18 cellular contexts compared by ENCODE assay signal in the genomic region with DNA sequence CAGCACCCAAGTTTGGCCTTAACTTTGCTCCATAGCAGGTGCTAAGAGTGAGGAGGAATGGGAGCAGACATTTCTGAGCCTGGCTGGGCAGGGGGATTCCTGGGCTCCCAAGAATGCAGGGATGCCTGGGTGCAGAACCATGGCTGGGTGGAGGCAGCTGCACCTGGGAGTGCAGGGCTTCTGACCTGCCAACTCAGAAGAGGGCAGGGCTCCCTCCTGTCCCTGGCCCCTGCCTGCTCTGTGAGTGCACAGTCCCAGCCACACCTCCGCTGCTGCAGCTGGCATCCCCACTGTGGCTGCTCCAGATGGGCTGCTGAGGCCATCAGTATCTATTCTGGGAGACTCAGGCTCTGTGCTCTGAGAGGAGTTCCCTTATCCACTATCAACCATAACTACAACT.
DNase-seq lines count a peak whose midpoint lies in the region; ATAC-seq and TF ChIP-seq lines count a peak whose summit lies in the region.
"Had no signal": no experiment of that assay in that cellular context is flagged by ENCODE, and none has a peak within 500 bp of the region (broad histone marks: within the 10 kb centered on the region; RNA-seq: fewer than 3 reads in every experiment).

No MANE protein-coding gene starts in this region.

- no peak overlapping the region for H3K27ac ChIP-seq in aorta (ENCODE audit: low read depth in 1 of 2, low read length in 2 of 2)
- H3K27ac ChIP-seq: BLaER1, C4-2B had no signal

- H3K27me3 Mint-ChIP-seq in glutamatergic neuron (ENCODE audit: unreplicated experiment): no peaks in the 10 kb centered on the region
- no peaks in the 10 kb centered on the region for H3K27me3 Mint-ChIP-seq in stimulated activated memory B cell treated with anti-CD40 and anti-IgM and Interleukin-4, amounts not matched to agents 10 μg/mL and 1 μg/mL and 100 μg/mL, for 72 hours
- H3K27me3 Mint-ChIP-seq: B cell; CD4-positive, CD25-positive, alpha-beta regulatory T cell had no signal

- intact Hi-C loops in aorta (cut with DNase I): no loop called here

- no peaks in the 10 kb centered on the region for H3K36me3 Mint-ChIP-seq in glutamatergic neuron (ENCODE audit: unreplicated experiment)
- no peaks in the 10 kb centered on the region for H3K36me3 Mint-ChIP-seq in stimulated activated memory B cell treated with anti-CD40 and anti-IgM and Interleukin-4, amounts not matched to agents 10 μg/mL and 1 μg/mL and 100 μg/mL, for 72 hours
- H3K36me3 Mint-ChIP-seq: CD8-positive, alpha-beta T cell had no signal

- H3K9me3 ChIP-seq in aorta (ENCODE audit: control insufficient read depth, low read length): no peaks in the 10 kb centered on the region
- H3K9me3 ChIP-seq: Caco-2 had no signal

- no peak overlapping the region for H3K27ac Mint-ChIP-seq in glutamatergic neuron (ENCODE audit: unreplicated experiment)
- H3K27ac Mint-ChIP-seq in stimulated activated memory B cell treated with anti-CD40 and anti-IgM and Interleukin-4, amounts not matched to agents 10 μg/mL and 1 μg/mL and 100 μg/mL, for 72 hours: no peak overlapping the region
- H3K27ac Mint-ChIP-seq: B cell; CD4-positive, CD25-positive, alpha-beta regulatory T cell; CD8-positive, alpha-beta T cell; GM23338; H9 had no signal

- no peak overlapping the region for H3K4me3 ChIP-seq in aorta (ENCODE audit: low read length in 2 of 2)
- H3K4me3 ChIP-seq: BLaER1, GM23338 had no signal

- no peak overlapping the region for H3K4me3 Mint-ChIP-seq in glutamatergic neuron (ENCODE audit: unreplicated experiment)
- H3K4me3 Mint-ChIP-seq in stimulated activated memory B cell treated with anti-CD40 and anti-IgM and Interleukin-4, amounts not matched to agents 10 μg/mL and 1 μg/mL and 100 μg/mL, for 72 hours: no peak overlapping the region
- H3K4me3 Mint-ChIP-seq: B cell; CD4-positive, CD25-positive, alpha-beta regulatory T cell; CD8-positive, alpha-beta T cell; GM23338; H9 had no signal

- peak; percentile 34 for ATAC-seq in stimulated activated memory B cell treated with anti-CD40 and anti-IgM and Interleukin-4, amounts not matched to agents 10 μg/mL and 1 μg/mL and 100 μg/mL, for 72 hours
- ATAC-seq in aorta (ENCODE audit: low FRiP score): peak; percentile 56
- ATAC-seq in HG02938 (IDR thresholded peaks at IDR 0.05; ENCODE audit: unreplicated experiment): no peak
- ATAC-seq: CD8-positive, alpha-beta T cell; GM23338; HCT116 had no signal

- H3K4me1 ChIP-seq in aorta (ENCODE audit: control insufficient read depth in 1 of 2, insufficient read depth in 2 of 2, low read length in 2 of 2): no peaks in the 10 kb centered on the region
- H3K4me1 ChIP-seq: BLaER1, Caco-2 had no signal

- DNase-seq in RPMI8226 (peak; percentile 26), glutamatergic neuron (peak; percentile 16), aorta (no peak), SK-N-DZ (ENCODE audit: low spot score) (no peak), medulla oblongata (ENCODE audit: extremely low spot score) (no peak)
- DNase-seq: Caco-2; CD4-positive, CD25-positive, alpha-beta regulatory T cell; CD8-positive, alpha-beta T cell; DMS153; DND-41; H9 had no signal

- WGBS in aorta, 2 donors: 86 to 100% methylated on average over 1 of the region's 1 CpG

- H3K36me3 ChIP-seq in aorta (ENCODE audit: control insufficient read depth in 1 of 2, insufficient read depth in 2 of 2, low read length in 1 of 2): no peaks in the 10 kb centered on the region
- H3K36me3 ChIP-seq: BLaER1 had no signal

- H3K27me3 ChIP-seq in aorta (ENCODE audit: control insufficient read depth in 1 of 2, insufficient read depth in 2 of 2, low read length in 1 of 2): no peaks in the 10 kb centered on the region
- H3K27me3 ChIP-seq: BLaER1 had no signal

- no peak for TF ChIP-seq CTCF in glutamatergic neuron (IDR thresholded peaks at IDR 0.05; ENCODE audit: partially characterized antibody, unreplicated experiment)

- H3K9me3 Mint-ChIP-seq in glutamatergic neuron (ENCODE audit: unreplicated experiment): no peaks in the 10 kb centered on the region
- peaks cover 11% of the 10 kb centered on the region for H3K9me3 Mint-ChIP-seq in stimulated activated memory B cell treated with anti-CD40 and anti-IgM and Interleukin-4, amounts not matched to agents 10 μg/mL and 1 μg/mL and 100 μg/mL, for 72 hours
- H3K9me3 Mint-ChIP-seq: H9 had no signal

- H3K4me1 Mint-ChIP-seq in glutamatergic neuron (ENCODE audit: low read depth, unreplicated experiment): peaks cover 5% of the 10 kb centered on the region
- no peaks in the 10 kb centered on the region for H3K4me1 Mint-ChIP-seq in stimulated activated memory B cell treated with anti-CD40 and anti-IgM and Interleukin-4, amounts not matched to agents 10 μg/mL and 1 μg/mL and 100 μg/mL, for 72 hours
- H3K4me1 Mint-ChIP-seq: B cell; CD4-positive, CD25-positive, alpha-beta regulatory T cell; GM23338; H9 had no signal

Comparison
In these comparisons a context has a peak if more than half of its experiments do, and no peak if none do; other contexts are left out.
1. DNase-seq: peak in RPMI8226 (single experiment) and glutamatergic neuron (single experiment); none in aorta (0 of 2), SK-N-DZ (single experiment) and medulla oblongata (single experiment).